ENCODE assay signal across 1 cellular context in genomic region chr18:40926679-40927078, GRCh38.
TF ChIP-seq lines count a peak whose summit lies in the region.

No MANE protein-coding gene starts in this region.

TF ChIP-seq in SK-N-SH, 30 proteins besides CTCF, POLR2A, EP300 and RAD21 (continued from another document):
- TF ChIP-seq MEF2A (IDR thresholded peaks at IDR 0.05; ENCODE audit: borderline replicate concordance, low read depth) (peak; percentile 61; the same call in 1 of the 2 replicates), NRF1 (IDR thresholded peaks at IDR 0.05; ENCODE audit: low read depth, low read length) (no peak), EZH2phosphoT487 (IDR thresholded peaks at IDR 0.05; ENCODE audit: borderline replicate concordance, low read depth) (no peak), RCOR1 (IDR thresholded peaks at IDR 0.05; ENCODE audit: low read length) (peak; percentile 93), SIN3A (IDR thresholded peaks at IDR 0.05; ENCODE audit: borderline replicate concordance, low read depth, low read length) (no peak), SMC3 (IDR thresholded peaks at IDR 0.05; ENCODE audit: low read depth, low read length) (no peak), RFX5 (IDR thresholded peaks at IDR 0.05; ENCODE audit: low read length) (no peak), FOSL2 (IDR thresholded peaks at IDR 0.05; ENCODE audit: borderline replicate concordance, low read depth) (peak; percentile 33; the same call in 1 of the 2 replicates), RXRA (IDR thresholded peaks at IDR 0.05; ENCODE audit: borderline replicate concordance, low read depth) (0 out of 2 replicates have a peak, but pooled peaks have one; percentile 35), USF1 (IDR thresholded peaks at IDR 0.05; ENCODE audit: borderline replicate concordance, low read depth) (no peak), CHD2 (IDR thresholded peaks at IDR 0.05; ENCODE audit: low read length, partially characterized antibody) (peak; percentile 36), REST (IDR thresholded peaks at IDR 0.05; ENCODE audit: low read depth, low read length) (no peak)
TF ChIP-seq in SK-N-SH: peak in this region for 14.
